Comparison of ENCODE assay signal across 29 cellular contexts in the genomic region with DNA sequence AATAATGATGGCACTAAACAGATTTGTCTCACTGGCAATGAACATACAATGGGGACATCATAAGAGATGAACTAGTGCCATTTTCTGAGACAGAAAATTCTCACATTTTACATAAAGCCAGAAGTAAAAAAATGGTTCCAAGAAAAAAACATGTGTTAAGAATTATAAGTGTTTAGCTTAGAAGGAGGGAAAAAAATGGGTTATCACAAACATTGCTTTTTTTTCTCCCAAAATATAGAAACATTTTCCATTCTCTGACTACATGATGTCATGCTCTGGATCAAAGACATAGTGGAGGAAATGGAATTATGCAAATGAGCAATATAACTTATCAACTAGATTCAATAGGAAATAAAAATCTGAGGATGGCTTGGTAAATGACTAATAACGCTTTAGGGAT. TPM values are rescaled to one million over a fixed set of nuclear protein-coding genes. Genes with fewer than 3 reads are reported as not detected.
DNase-seq lines count a peak whose midpoint lies in the region; ATAC-seq, FAIRE-seq and TF ChIP-seq lines count a peak whose summit lies in the region.
"Had no signal": no experiment of that assay in that cellular context is flagged by ENCODE, and none has a peak within 500 bp of the region (broad histone marks: within the 10 kb centered on the region; RNA-seq: fewer than 3 reads in every experiment).

No MANE protein-coding gene starts in this region.

- POLR2A ChIA-PET in HepG2 (lab: Yijun Ruan, JAX) = no interaction called here

- H3K4me1 ChIP-seq in HepG2 (ENCODE audit: insufficient read depth, low read length) (peaks cover 51% of the 10 kb centered on the region), right lobe of liver (peaks cover 0 to 4% (median 0%) of the 10 kb centered on the region in 4 donors)

- no peak for TF ChIP-seq POLR2A in HepG2 (IDR thresholded peaks at IDR 0.05; ENCODE audit: insufficient read depth in 1 of 2, low read depth in 2 of 2, low read length in 2 of 2)
- TF ChIP-seq POLR2A in right lobe of liver (IDR thresholded peaks at IDR 0.05) = no peak

- no peak overlapping the region for H2AFZ ChIP-seq in HepG2 (ENCODE audit: low read length)

- H3K27me3 ChIP-seq in HepG2 (ENCODE audit: control insufficient read depth in 1 of 2, insufficient read depth in 2 of 2, low read length in 2 of 2) (no peaks in the 10 kb centered on the region), right lobe of liver (no peaks in the 10 kb centered on the region)
- H3K27me3 ChIP-seq: adrenal gland, brain microvascular endothelial cell, pancreas, suprapubic skin had no signal

- H3K27ac Mint-ChIP-seq in nephron (peak overlapping the region; percentile 77 to 86 (median 81)), immature natural killer cell (no peak overlapping the region)
- H3K27ac Mint-ChIP-seq: activated CD4-positive, alpha-beta T cell treated with anti-CD3 and anti-CD28 coated beads, Interleukin-2, amount 10 ng/mL, durations not matched to agents 7 days and 5 days; activated CD8-positive, alpha-beta memory T cell treated with anti-CD3 and anti-CD28 coated beads, Interleukin-2, amount 10 ng/mL, durations not matched to agents 7 days and 5 days; activated T-cell treated with anti-CD3 and anti-CD28 coated beads, Interleukin-2, amount 50 U/mL, for 72 hours; nephron progenitor cell; stimulated activated memory B cell treated with anti-CD40 and anti-IgM and Interleukin-4, amounts not matched to agents 10 μg/mL and 1 μg/mL and 100 μg/mL, for 72 hours had no signal

- ATAC-seq in HepG2 = no peak
- ATAC-seq in right lobe of liver = no peak
- ATAC-seq in HG02973 (IDR thresholded peaks at IDR 0.05; ENCODE audit: unreplicated experiment) = no peak
- ATAC-seq: activated CD8-positive, alpha-beta memory T cell treated with anti-CD3 and anti-CD28 coated beads, Interleukin-2, amount 10 ng/mL, durations not matched to agents 7 days and 5 days; activated T-cell treated with anti-CD3 and anti-CD28 coated beads, Interleukin-2, amount 50 U/mL, for 72 hours; pancreas; stimulated activated memory B cell treated with anti-CD40 and anti-IgM and Interleukin-4, amounts not matched to agents 10 μg/mL and 1 μg/mL and 100 μg/mL, for 72 hours had no signal

- no peak for FAIRE-seq in HepG2 (lab: Jason Lieb, UNC)
- FAIRE-seq: D721Med, keratinocyte, pancreas had no signal

- H3K4me3 Mint-ChIP-seq in nephron = no peak overlapping the region
- no peak overlapping the region for H3K4me3 Mint-ChIP-seq in immature natural killer cell
- H3K4me3 Mint-ChIP-seq: activated CD4-positive, alpha-beta T cell treated with anti-CD3 and anti-CD28 coated beads, Interleukin-2, amount 10 ng/mL, durations not matched to agents 7 days and 5 days; activated CD8-positive, alpha-beta memory T cell treated with anti-CD3 and anti-CD28 coated beads, Interleukin-2, amount 10 ng/mL, durations not matched to agents 7 days and 5 days; activated T-cell treated with anti-CD3 and anti-CD28 coated beads, Interleukin-2, amount 50 U/mL, for 72 hours; nephron progenitor cell; stimulated activated memory B cell treated with anti-CD40 and anti-IgM and Interleukin-4, amounts not matched to agents 10 μg/mL and 1 μg/mL and 100 μg/mL, for 72 hours had no signal

- no peak for TF ChIP-seq RAD21 in HepG2 (CRISPR knock-in tag; IDR thresholded peaks at IDR 0.05)

- peaks cover 45% of the 10 kb centered on the region for H4K20me1 ChIP-seq in HepG2 (ENCODE audit: insufficient read depth, low read length)

- TF ChIP-seq EP300 in HepG2 (IDR thresholded peaks at IDR 0.05; ENCODE audit: low read depth in 2 of 2, low read length in 2 of 2) = no peak
- no peak for TF ChIP-seq EP300 in HepG2 (CRISPR knock-in tag; IDR thresholded peaks at IDR 0.05; ENCODE audit: borderline replicate concordance)

- H3K9me3 Mint-ChIP-seq in nephron (no peaks in the 10 kb centered on the region), immature natural killer cell (no peaks in the 10 kb centered on the region)
- H3K9me3 Mint-ChIP-seq: activated CD4-positive, alpha-beta T cell treated with anti-CD3 and anti-CD28 coated beads, Interleukin-2, amount 10 ng/mL, durations not matched to agents 7 days and 5 days; activated T-cell treated with anti-CD3 and anti-CD28 coated beads, Interleukin-2, amount 50 U/mL, for 72 hours; nephron progenitor cell; stimulated activated memory B cell treated with anti-CD40 and anti-IgM and Interleukin-4, amounts not matched to agents 10 μg/mL and 1 μg/mL and 100 μg/mL, for 72 hours had no signal

- H3K9me3 ChIP-seq in HepG2 (ENCODE audit: low read length) (no peaks in the 10 kb centered on the region), right lobe of liver (no peaks in the 10 kb centered on the region)
- H3K9me3 ChIP-seq: adrenal gland, pancreas, suprapubic skin had no signal

- CTCF ChIA-PET in HepG2 (lab: Yijun Ruan, JAX; ENCODE audit: low intra/inter-chr PET ratio, low total read pairs) = no interaction called here

- TF ChIP-seq CTCF in HepG2 (CRISPR knock-in tag; IDR thresholded peaks at IDR 0.05) = no peak
- TF ChIP-seq CTCF in right lobe of liver (IDR thresholded peaks at IDR 0.05) = no peak
- no peak for TF ChIP-seq CTCF in nephron (IDR thresholded peaks at IDR 0.05; ENCODE audit: unreplicated experiment in 3 of 3)
- no peak for TF ChIP-seq CTCF in GM20000 (IDR thresholded peaks at IDR 0.05; ENCODE audit: extremely low read depth, missing control alignments)

- no peak overlapping the region for H3K4me2 ChIP-seq in HepG2 (ENCODE audit: low read depth, low read length)

- H3K36me3 ChIP-seq in HepG2 (replicated peaks in 1 of 2; ENCODE audit: control insufficient read depth in 1 of 2, insufficient read depth in 2 of 2, low read length in 2 of 2) = peaks cover 6 to 46% of the 10 kb centered on the region in 2 experiments; a peak in 4 of 5 replicates
- H3K36me3 ChIP-seq in right lobe of liver = no peaks in the 10 kb centered on the region
- H3K36me3 ChIP-seq: adrenal gland, brain microvascular endothelial cell, pancreas, suprapubic skin, WERI-Rb-1 had no signal

- BruUV-seq in HepG2 (replicated peaks; lab: Mats Ljungman, UMichigan) = no TSS peak

- H3K4me1 Mint-ChIP-seq in nephron = peaks cover 84% of the 10 kb centered on the region
- H3K4me1 Mint-ChIP-seq in immature natural killer cell = no peaks in the 10 kb centered on the region
- H3K4me1 Mint-ChIP-seq: activated CD4-positive, alpha-beta T cell treated with anti-CD3 and anti-CD28 coated beads, Interleukin-2, amount 10 ng/mL, durations not matched to agents 7 days and 5 days; activated CD8-positive, alpha-beta memory T cell treated with anti-CD3 and anti-CD28 coated beads, Interleukin-2, amount 10 ng/mL, durations not matched to agents 7 days and 5 days; stimulated activated memory B cell treated with anti-CD40 and anti-IgM and Interleukin-4, amounts not matched to agents 10 μg/mL and 1 μg/mL and 100 μg/mL, for 72 hours had no signal

- WGBS in HepG2 (ENCODE audit: low lambda C conversion rate) = 98% methylated on average over 1 of the region's 1 CpG
- 67% methylated on average over 1 of the region's 1 CpG for WGBS in right lobe of liver (ENCODE audit: insufficient coverage, low coverage, low lambda C conversion rate, missing lambda C conversion rate)

- DNase-seq in HepG2 (ENCODE audit: low spot score) (no peak), right lobe of liver (no peak), fibroblast of gingiva (ENCODE audit: low read depth) (peak; percentile 63), immature natural killer cell (no peak), GM20000 (ENCODE audit: low spot score) (no peak)
- no peak for DNase-seq in stimulated activated CD4-positive, alpha-beta T cell treated with anti-CD3 and anti-CD28 coated beads, Interleukin-1b, Interleukin-23, amount 100 ng/mL, for 48 hours
- DNase-seq: 8988T; activated CD4-positive, alpha-beta T cell treated with anti-CD3 and anti-CD28 coated beads, Interleukin-2, amount 10 ng/mL, durations not matched to agents 7 days and 5 days; activated CD8-positive, alpha-beta memory T cell treated with anti-CD3 and anti-CD28 coated beads, Interleukin-2, amount 10 ng/mL, durations not matched to agents 7 days and 5 days; activated naive CD4-positive, alpha-beta T cell treated with Interleukin-2 at 50 U/mL for 16 hours; activated T-cell treated with anti-CD3 and anti-CD28 coated beads, Interleukin-2, amount 50 U/mL, for 72 hours; adrenal gland; effector CD8-positive, alpha-beta T cell; Kasumi-1; left ventricle myocardium superior; MV-4-11; NCI-H1694; nephron progenitor cell; pancreas; stimulated activated CD4-positive, alpha-beta T cell treated with anti-CD3 and anti-CD28 coated beads, Interleukin-4, amount 100 ng/mL, for 24 hours; T-helper 9 cell; WERI-Rb-1 had no signal

- H3K27me3 Mint-ChIP-seq in nephron (ENCODE audit: low read depth) (no peaks in the 10 kb centered on the region), immature natural killer cell (ENCODE audit: low read depth in 3 of 3) (peaks cover 0 to 3% (median 2%) of the 10 kb centered on the region in 3 donors)
- H3K27me3 Mint-ChIP-seq: activated CD4-positive, alpha-beta T cell treated with anti-CD3 and anti-CD28 coated beads, Interleukin-2, amount 10 ng/mL, durations not matched to agents 7 days and 5 days; activated CD8-positive, alpha-beta memory T cell treated with anti-CD3 and anti-CD28 coated beads, Interleukin-2, amount 10 ng/mL, durations not matched to agents 7 days and 5 days had no signal

- intact Hi-C loops in HepG2 (cut with micrococcal nuclease; ENCODE audit: unreplicated experiment) = no loop called here
- intact Hi-C loops in right lobe of liver (cut with DNase I) = no loop called here

- peaks cover 96% of the 10 kb centered on the region for H3K79me2 ChIP-seq in HepG2 (ENCODE audit: insufficient read depth, low read length)

- in situ Hi-C loops in HepG2 (cut with HindIII; ENCODE audit: extremely low pct_ligation_motif_present, low pct_unique_long_range_greater_than_20kb) = no loop called here

- no peak overlapping the region for H3K4me3 ChIP-seq in HepG2 (replicated peaks in 1 of 3; ENCODE audit: insufficient read depth in 1 of 3, low read depth in 2 of 3, low read length in 3 of 3)
- H3K4me3 ChIP-seq in right lobe of liver = no peak overlapping the region
- H3K4me3 ChIP-seq: adrenal gland, pancreas, suprapubic skin had no signal

- H3K27ac ChIP-seq in HepG2 (ENCODE audit: extremely low read length, insufficient read depth, low read length) (no peak overlapping the region), right lobe of liver (no peak overlapping the region)
- H3K27ac ChIP-seq: pancreas, suprapubic skin, WERI-Rb-1 had no signal

- H3K36me3 Mint-ChIP-seq in nephron (ENCODE audit: low read depth) (no peaks in the 10 kb centered on the region), immature natural killer cell (no peaks in the 10 kb centered on the region)
- H3K36me3 Mint-ChIP-seq: stimulated activated memory B cell treated with anti-CD40 and anti-IgM and Interleukin-4, amounts not matched to agents 10 μg/mL and 1 μg/mL and 100 μg/mL, for 72 hours had no signal

- H3K9ac ChIP-seq in HepG2 (ENCODE audit: insufficient read depth, low read depth, low read length) = no peak overlapping the region

RNA-seq across cellular contexts. Expression of a gene that starts 49.8 kb away (rescaled TPM):
- total RNA-seq in HepG2 (2016; rRNA removed; fragmentation: Illumina TruSeq; extraction: Trizol) = 154 and 165 TPM in 2 replicates
- 81.5 and 81.6 TPM in 2 replicates for total RNA-seq in HepG2 (2016; cell fraction: cytosol; rRNA removed; fragmentation: Illumina TruSeq; extraction: Trizol; ENCODE audit: low read depth)
- 151 and 153 TPM in 2 replicates for total RNA-seq in HepG2 (2016; cell fraction: insoluble cytoplasmic fraction; rRNA removed; fragmentation: Illumina TruSeq; extraction: Trizol)
- total RNA-seq in HepG2 (2016; cell fraction: membrane; rRNA removed; fragmentation: Illumina TruSeq; extraction: Trizol) = 160 and 169 TPM in 2 replicates
- total RNA-seq in HepG2 (2016; cell fraction: nucleus; rRNA removed; fragmentation: Illumina TruSeq; extraction: Trizol) = 110 and 114 TPM in 2 replicates
- polyA plus RNA-seq in HepG2 (2011; rRNA removed) = 180 and 212 TPM in 2 replicates
- polyA plus RNA-seq in HepG2 (2011; cell fraction: cytosol; rRNA removed) = 161 and 177 TPM in 2 replicates
- 71.8 and 89.4 TPM in 2 replicates for polyA plus RNA-seq in HepG2 (2011; cell fraction: nucleus; rRNA removed)
- polyA plus RNA-seq in HepG2 (2012) = 134 and 184 TPM in 2 replicates
- polyA plus RNA-seq in HepG2 (2016; cell fraction: cytosol; fragmentation: Illumina TruSeq; extraction: Trizol; ENCODE audit: low read depth) = 102 and 115 TPM in 2 replicates
- 213 and 235 TPM in 2 replicates for polyA plus RNA-seq in HepG2 (2016; cell fraction: insoluble cytoplasmic fraction; fragmentation: Illumina TruSeq; extraction: Trizol; ENCODE audit: low read depth)
- polyA plus RNA-seq in HepG2 (2016; cell fraction: membrane; fragmentation: Illumina TruSeq; extraction: Trizol; ENCODE audit: low read depth) = 179 and 180 TPM in 2 replicates
- polyA plus RNA-seq in HepG2 (2016; cell fraction: nucleus; fragmentation: Illumina TruSeq; extraction: Trizol; ENCODE audit: insufficient read depth, low read depth) = 145 and 148 TPM in 2 replicates
- polyA minus RNA-seq in HepG2 (2011; rRNA and poly(A)+ RNA removed; ENCODE audit: low replicate concordance) = 28.4 and 78.1 TPM in 2 replicates
- 121 and 126 TPM in 2 replicates for polyA minus RNA-seq in HepG2 (2011; cell fraction: cytosol; rRNA and poly(A)+ RNA removed)
- 287 and 295 TPM in 2 replicates for polyA minus RNA-seq in HepG2 (2011; cell fraction: nucleus; rRNA and poly(A)+ RNA removed)
- 100 to 1,000 TPM in 1 of 6 experiments, 10 to 100 TPM in 5; 60.7 to 109 (median 72.9) TPM for total RNA-seq in right lobe of liver
- 1 to 10 TPM in 2 of 3 donors, not detected in 1; 3.4 to 3.9 TPM for polyA plus RNA-seq in immature natural killer cell

Comparison
In these comparisons a context has a peak if more than half of its experiments do, and no peak if none do; other contexts are left out.
1. H3K27ac Mint-ChIP-seq: peak in nephron (3 of 3); none in immature natural killer cell (0 of 6).